In the genomic region with DNA sequence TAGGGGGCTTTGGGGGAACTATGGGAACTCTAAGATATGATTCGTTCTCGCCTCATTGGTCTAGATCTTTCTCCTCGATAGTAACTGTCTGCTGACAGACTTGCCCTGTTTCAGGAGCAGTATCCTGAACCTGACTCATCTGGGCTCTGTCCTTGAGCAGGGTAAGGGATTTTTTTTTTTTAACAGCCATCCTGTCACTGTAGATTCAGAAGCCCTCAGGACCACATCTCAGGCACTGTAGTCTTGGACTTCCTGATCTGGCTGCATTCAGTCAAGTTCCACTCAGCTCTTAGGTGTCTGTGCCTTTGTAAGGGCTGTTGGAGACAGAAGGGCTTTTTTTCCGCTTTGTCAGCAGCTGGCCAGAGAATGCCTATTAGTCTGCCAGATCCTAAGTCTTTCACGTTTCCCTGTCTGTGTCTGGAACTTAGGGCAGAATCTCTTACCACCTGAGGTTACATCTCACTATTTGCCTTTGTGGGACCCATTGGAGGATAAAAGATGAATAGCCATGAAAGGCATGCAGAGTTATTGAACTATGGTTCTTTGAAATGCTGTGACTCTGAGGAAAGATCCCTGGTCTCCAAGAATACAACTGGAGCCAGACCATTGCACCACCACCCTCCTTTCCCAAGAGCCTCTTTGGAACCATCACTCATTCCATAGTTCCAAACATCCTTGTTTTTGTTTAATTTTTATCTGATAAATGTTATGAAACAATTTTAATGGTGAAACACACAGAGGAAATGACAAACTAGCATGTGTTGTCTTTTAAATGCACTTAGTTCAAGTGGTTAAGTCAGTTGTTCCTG, we compare ENCODE assay signal across 10 cellular contexts. TPM values are rescaled to one million over a fixed set of nuclear protein-coding genes. Genes with fewer than 3 reads are reported as not detected.
DNase-seq lines count a peak whose midpoint lies in the region; FAIRE-seq and TF ChIP-seq lines count a peak whose summit lies in the region.
"Had no signal": no experiment of that assay in that cellular context is flagged by ENCODE, and none has a peak within 500 bp of the region (broad histone marks: within the 10 kb centered on the region; RNA-seq: fewer than 3 reads in every experiment).

No MANE protein-coding gene starts in this region.

- H3K4me1 ChIP-seq in keratinocyte (ENCODE audit: control insufficient read depth, extremely low read depth, insufficient read depth, low read length) (peaks cover 67% of the 10 kb centered on the region), tibial artery (peaks cover 0 to 92% (median 70%) of the 10 kb centered on the region in 4 donors)

- H3K4me3 Mint-ChIP-seq in Calu3 (ENCODE audit: low read depth, unreplicated experiment), result no peak overlapping the region

- H3K9me3 ChIP-seq in keratinocyte (ENCODE audit: control insufficient read depth, low read depth, low read length), result no peaks in the 10 kb centered on the region
- H3K9me3 ChIP-seq in tibial artery, result no peaks in the 10 kb centered on the region

- peaks cover 13% of the 10 kb centered on the region for H3K36me3 Mint-ChIP-seq in Calu3 (ENCODE audit: insufficient read depth, unreplicated experiment)

- H3K27ac ChIP-seq in keratinocyte (ENCODE audit: control insufficient read depth, insufficient read depth, low read length) (peak overlapping the region; percentile 83), tibial artery (peak overlapping the region; percentile 49 to 53)

- TF ChIP-seq CTCF in keratinocyte (optimal IDR thresholded peaks at IDR 0.05 in 1 of 3, IDR thresholded peaks at IDR 0.05 in 1 of 3, conservative IDR thresholded peaks at IDR 0.05 in 1 of 3; ENCODE audit: extremely low read depth in 1 of 3, insufficient read depth in 2 of 3, low read length in 3 of 3) (no peak), tibial artery (IDR thresholded peaks at IDR 0.05) (no peak), Calu3 (IDR thresholded peaks at IDR 0.05; ENCODE audit: unreplicated experiment) (no peak)

- no TSS peak for BruUV-seq in Calu3 (replicated peaks; lab: Mats Ljungman, UMichigan)

- H3K27me3 Mint-ChIP-seq in Calu3 (ENCODE audit: unreplicated experiment), result no peaks in the 10 kb centered on the region

- H3K9ac ChIP-seq in keratinocyte (ENCODE audit: control insufficient read depth, extremely low read depth, insufficient read depth, low read length), result peak overlapping the region; percentile 37

- H2AFZ ChIP-seq in keratinocyte (ENCODE audit: control insufficient read depth, low read length), result no peak overlapping the region

- CTCF ChIA-PET in Calu3 (lab: Charles Lee), result no interaction called here

- intact Hi-C loops in tibial artery (cut with DNase I; ENCODE audit: low total_unique reads) (no loop called here), Calu3 (cut with micrococcal nuclease; ENCODE audit: unreplicated experiment) (no loop called here)

- dilution Hi-C loops in keratinocyte (cut with MboI; ENCODE audit: extremely low pct_ligation_motif_present, low sequenced_read_pairs), result no loop called here

- no peak overlapping the region for H3K27ac Mint-ChIP-seq in Calu3 (ENCODE audit: unreplicated experiment)

- DNase-seq in NCI-H187 (lab: John Stamatoyannopoulos, UW), result peak; percentile 54 to 68
- no peak for DNase-seq in NCI-H187 treated with DMSO at 0.1 percent for 48 hours (lab: John Stamatoyannopoulos, UW)
- DNase-seq in astrocyte of the hippocampus (ENCODE audit: low read depth, low spot score), result peak; percentile 77
- DNase-seq in keratinocyte (ENCODE audit: low read depth, low spot score), result no peak
- DNase-seq in tibial artery, result peak; percentile 64 to 74
- no peak for DNase-seq in inferior parietal cortex (ENCODE audit: extremely low spot score)
- no peak for DNase-seq in activated naive CD4-positive, alpha-beta T cell treated with anti-CD3 and anti-CD28 coated beads, Interleukin-2, amount 50 U/mL, for 16 hours
- DNase-seq in Calu3, result no peak
- DNase-seq: AML-193 had no signal

- peak; percentile 85 for FAIRE-seq in keratinocyte (lab: Jason Lieb, UNC)
- FAIRE-seq: endometrium had no signal

- H4K20me1 ChIP-seq in keratinocyte (ENCODE audit: control insufficient read depth, extremely low read depth, insufficient read depth, low read length), result peaks cover 10% of the 10 kb centered on the region

- peaks cover 10% of the 10 kb centered on the region for H3K9me1 ChIP-seq in keratinocyte (ENCODE audit: control insufficient read depth, extremely low read depth, insufficient read depth, low read length)

- H3K79me2 ChIP-seq in keratinocyte (ENCODE audit: control insufficient read depth, insufficient read depth, low read length), result peaks cover 93% of the 10 kb centered on the region

- H3K36me3 ChIP-seq in keratinocyte (ENCODE audit: control insufficient read depth in 2 of 2, extremely low read depth in 1 of 2, insufficient read depth in 2 of 2, low read length in 2 of 2), result peaks cover 0 to 14% of the 10 kb centered on the region in 2 experiments
- no peaks in the 10 kb centered on the region for H3K36me3 ChIP-seq in tibial artery

- H3K27me3 ChIP-seq in keratinocyte (ENCODE audit: control insufficient read depth, extremely low read depth, insufficient read depth, low read length) (no peaks in the 10 kb centered on the region), tibial artery (no peaks in the 10 kb centered on the region)

- peak overlapping the region; percentile 68 for H3K4me2 ChIP-seq in keratinocyte (ENCODE audit: control insufficient read depth, extremely low read depth, insufficient read depth, low read depth, low read length)

- no peaks in the 10 kb centered on the region for H3K9me3 Mint-ChIP-seq in Calu3 (ENCODE audit: low read depth, unreplicated experiment)

- peaks cover 33% of the 10 kb centered on the region for H3K4me1 Mint-ChIP-seq in Calu3 (ENCODE audit: low read depth, unreplicated experiment)

- no peak overlapping the region for H3K4me3 ChIP-seq in keratinocyte (ENCODE audit: control insufficient read depth in 2 of 3, extremely low read depth in 1 of 3, insufficient read depth in 2 of 3, low read depth in 1 of 3, low read length in 3 of 3)
- no peak overlapping the region for H3K4me3 ChIP-seq in tibial artery

RNA-seq across cellular contexts. Expression of a gene that starts 49.7 kb away (rescaled TPM):
- 84.8 to 111 TPM (median 96.9 TPM) in 3 replicates for polyA plus RNA-seq in keratinocyte
- 210 TPM for polyA plus RNA-seq in keratinocyte (2011; ENCODE audit: low read depth)
- polyA plus RNA-seq in keratinocyte (2011; cell fraction: cytosol; rRNA removed), result 32.6 and 38.9 TPM in 2 replicates
- polyA plus RNA-seq in keratinocyte (2011; cell fraction: nucleus; rRNA removed), result 432 and 528 TPM in 2 replicates
- polyA plus RNA-seq in keratinocyte (2012; ENCODE audit: low replicate concordance), result 132 and 145 TPM in 2 replicates
- 223 to 562 TPM (median 369 TPM) in 3 replicates for polyA minus RNA-seq in keratinocyte
- polyA minus RNA-seq in keratinocyte (2011; cell fraction: cytosol; rRNA and poly(A)+ RNA removed), result 87.1 TPM
- 697 and 1,508 TPM in 2 replicates for polyA minus RNA-seq in keratinocyte (2011; cell fraction: nucleus; rRNA and poly(A)+ RNA removed)
- total RNA-seq in Calu3 (2022), result 701 and 705 TPM in 2 replicates

Comparison
In these comparisons a context has a peak if more than half of its experiments do, and no peak if none do; other contexts are left out.
1. DNase-seq: peak in NCI-H187 (2 of 2), astrocyte of the hippocampus (single experiment) and tibial artery (2 of 2); none in NCI-H187 treated with DMSO at 0.1 percent for 48 hours (single experiment), keratinocyte (single experiment), inferior parietal cortex (single experiment), activated naive CD4-positive, alpha-beta T cell treated with anti-CD3 and anti-CD28 coated beads, Interleukin-2, amount 50 U/mL, for 16 hours (single experiment) and Calu3 (single experiment).